ENCODE assay signal across 8 cellular contexts in genomic region chr16:9138731-9139501, GRCh38. TPM values are rescaled to one million over a fixed set of nuclear protein-coding genes. Genes with fewer than 3 reads are reported as not detected.
DNase-seq lines count a peak whose midpoint lies in the region; ATAC-seq, FAIRE-seq and TF ChIP-seq lines count a peak whose summit lies in the region.

No MANE protein-coding gene starts in this region.

- ATAC-seq in RWPE2 (ENCODE audit: low read depth) (peak; percentile 40; the same call in 1 of the 3 replicates), pancreas (peak; percentile 86 to 93 (median 92)), GM19452 (IDR thresholded peaks at IDR 0.05; ENCODE audit: unreplicated experiment) (no peak)

- no peak overlapping the region for H3K4me3 ChIP-seq in RWPE2 (ENCODE audit: severe bottlenecking)
- H3K4me3 ChIP-seq in pancreas, result no peak overlapping the region
- no peak overlapping the region for H3K4me3 ChIP-seq in transverse colon

- peak; percentile 94 for TF ChIP-seq CTCF in GM10266 (IDR thresholded peaks at IDR 0.05; ENCODE audit: control insufficient read depth, insufficient read depth, low read depth, missing control alignments)
- TF ChIP-seq CTCF in RWPE2 (IDR thresholded peaks at IDR 0.05; ENCODE audit: poor library complexity, severe bottlenecking), result peak; percentile 85
- peak; percentile 72 to 82 (median 78) for TF ChIP-seq CTCF in pancreas (IDR thresholded peaks at IDR 0.05)
- TF ChIP-seq CTCF in transverse colon (IDR thresholded peaks at IDR 0.05), result peak; percentile 64 to 84 (median 80)

- DNase-seq in GM10266 (ENCODE audit: extremely low spot score) (peak; percentile 56), KBM-7 (peak; percentile 68), RWPE2 (ENCODE audit: low spot score) (peak; percentile 34), globus pallidus (ENCODE audit: low spot score) (peak; percentile 72), pancreas (peak; percentile 36 to 88 (median 66)), transverse colon (peak; percentile 68)
- DNase-seq in activated effector memory CD4-positive, alpha-beta T cell treated with Interleukin-2 at 50 U/mL for 16 hours, result peak; percentile 45

- in situ Hi-C loops in KBM-7 (cut with MboI; ENCODE audit: low pct_unique_long_range_greater_than_20kb, low sequenced_read_pairs), result loop anchor here (25.0 kb wide), 1 partner anchor 477 kb away; the partner anchor contains the start of gene ABAT
- in situ Hi-C loops in transverse colon (cut with MboI; ENCODE audit: low pct_ligation_motif_present in 1 of 4, low pct_unique_long_range_greater_than_20kb in 1 of 4, low sequenced_read_pairs in 3 of 4), result loop anchor here in 3 of 4 donors (25.0 kb wide), 4 partner anchors 252 to 1598 kb away; partner anchors contain the start of genes ABAT (in 1 of the 3), LITAFD (in 1 of the 3) and NUBP1 (in 1 of the 3)

- FAIRE-seq in pancreas (lab: Jason Lieb, UNC), result no peak

- H3K27ac ChIP-seq in RWPE2 (ENCODE audit: poor library complexity, severe bottlenecking) (no peak overlapping the region), pancreas (no peak overlapping the region), transverse colon (no peak overlapping the region)

- 11% methylated on average over 21 of the region's 21 CpGs for WGBS in pancreas, 2 donors
- 13 to 14% methylated on average over 5 to 21 of the region's 21 CpGs for WGBS in transverse colon (ENCODE audit: low coverage in 1 of 2), 2 donors

- TF ChIP-seq EP300 in transverse colon (IDR thresholded peaks at IDR 0.05; ENCODE audit: low read depth), result no peak

- no peaks in the 10 kb centered on the region for H3K36me3 ChIP-seq in RWPE2 (ENCODE audit: low read depth)
- no peaks in the 10 kb centered on the region for H3K36me3 ChIP-seq in pancreas
- H3K36me3 ChIP-seq in transverse colon, result no peaks in the 10 kb centered on the region

- intact Hi-C loops in pancreas (cut with DNase I) (no loop called here), transverse colon (cut with DNase I; ENCODE audit: low total_unique reads) (no loop called here)

- TF ChIP-seq POLR2A in transverse colon (IDR thresholded peaks at IDR 0.05), result no peak

- no peaks in the 10 kb centered on the region for H3K9me3 ChIP-seq in RWPE2 (ENCODE audit: severe bottlenecking)
- no peaks in the 10 kb centered on the region for H3K9me3 ChIP-seq in pancreas
- no peaks in the 10 kb centered on the region for H3K9me3 ChIP-seq in transverse colon

- H3K4me1 ChIP-seq in RWPE2 (ENCODE audit: insufficient read depth, poor library complexity, severe bottlenecking) (peaks cover 9% of the 10 kb centered on the region), pancreas (peaks cover 0 to 5% (median 0%) of the 10 kb centered on the region in 3 donors), transverse colon (peaks cover 0 to 9% (median 6%) of the 10 kb centered on the region in 4 donors)

- H3K27me3 ChIP-seq in RWPE2 (ENCODE audit: insufficient read depth, poor library complexity, severe bottlenecking) (no peaks in the 10 kb centered on the region), pancreas (no peaks in the 10 kb centered on the region), transverse colon (no peaks in the 10 kb centered on the region)

RNA-seq across cellular contexts. Expression of gene HAPSTR1, which starts 47.5 kb away (rescaled TPM):
- total RNA-seq in pancreas (10 to 100 TPM; 17.1 to 35.5 (median 23.6) TPM), transverse colon (10 to 100 TPM; 41.4 to 68.5 (median 58.4) TPM)
- 10 to 100 TPM in 1 of 2 donors, 1 to 10 TPM in 1; 6.0 to 10.9 TPM for polyA plus RNA-seq in pancreas
